18 cellular contexts compared by ENCODE assay signal in genomic region chr3:56759532-56759931, GRCh38. TPM values are rescaled to one million over a fixed set of nuclear protein-coding genes. Genes with fewer than 3 reads are reported as not detected.
DNase-seq lines count a peak whose midpoint lies in the region; ATAC-seq and TF ChIP-seq lines count a peak whose summit lies in the region.
"Had no signal": no experiment of that assay in that cellular context is flagged by ENCODE, and none has a peak within 500 bp of the region (broad histone marks: within the 10 kb centered on the region; RNA-seq: fewer than 3 reads in every experiment).

No MANE protein-coding gene starts in this region.

- peaks cover 91% of the 10 kb centered on the region for H3K36me3 Mint-ChIP-seq in CD4-positive, alpha-beta T cell (ENCODE audit: low read depth)
- H3K36me3 Mint-ChIP-seq in activated naive CD8-positive, alpha-beta T cell treated with anti-CD3 and anti-CD28 coated beads for 36 hours = peaks cover 75% of the 10 kb centered on the region
- H3K36me3 Mint-ChIP-seq in natural killer cell treated with Interleukin-12 subunit alpha and Interleukin-12 subunit beta and Interleukin-15 and Interleukin-18, amount 100 ng/mL, for 72 hours = peaks cover 20% of the 10 kb centered on the region

- no peak for TF ChIP-seq CTCF in CD4-positive, alpha-beta T cell (IDR thresholded peaks at IDR 0.05)
- TF ChIP-seq CTCF in GM12865 (IDR thresholded peaks at IDR 0.05; ENCODE audit: insufficient read depth, low read depth, low read length, missing control alignments) = no peak

- H3K4me1 Mint-ChIP-seq in CD4-positive, alpha-beta T cell (ENCODE audit: low read depth) = peaks cover 81% of the 10 kb centered on the region
- H3K4me1 Mint-ChIP-seq in activated naive CD8-positive, alpha-beta T cell treated with anti-CD3 and anti-CD28 coated beads for 36 hours = peaks cover 88% of the 10 kb centered on the region
- H3K4me1 Mint-ChIP-seq in natural killer cell treated with Interleukin-12 subunit alpha and Interleukin-12 subunit beta and Interleukin-15 and Interleukin-18, amount 100 ng/mL, for 72 hours (ENCODE audit: low read depth in 2 of 2) = peaks cover 78 to 85% of the 10 kb centered on the region in 2 donors
- H3K4me1 Mint-ChIP-seq: GM23338 had no signal

- ATAC-seq in CD4-positive, alpha-beta T cell (ENCODE audit: poor library complexity) = no peak
- peak in 1 of 2 donors; percentile 26 for ATAC-seq in natural killer cell treated with Interleukin-12 subunit alpha and Interleukin-12 subunit beta and Interleukin-15 and Interleukin-18, amount 100 ng/mL, for 72 hours
- ATAC-seq in HG03521 (IDR thresholded peaks at IDR 0.05; ENCODE audit: unreplicated experiment) = no peak
- ATAC-seq: GM23338 had no signal

- H3K9me3 ChIP-seq in CD4-positive, alpha-beta T cell (ENCODE audit: control insufficient read depth, low read length) = no peaks in the 10 kb centered on the region
- H3K9me3 ChIP-seq: BLaER1, SK-N-SH had no signal

- H3K27me3 Mint-ChIP-seq in CD4-positive, alpha-beta T cell = no peaks in the 10 kb centered on the region
- H3K27me3 Mint-ChIP-seq in activated naive CD8-positive, alpha-beta T cell treated with anti-CD3 and anti-CD28 coated beads for 36 hours = no peaks in the 10 kb centered on the region
- no peaks in the 10 kb centered on the region for H3K27me3 Mint-ChIP-seq in natural killer cell treated with Interleukin-12 subunit alpha and Interleukin-12 subunit beta and Interleukin-15 and Interleukin-18, amount 100 ng/mL, for 72 hours

- POLR2A ChIA-PET in CD4-positive, alpha-beta T cell (lab: Charles Lee) = interaction anchor here (0.5 to 2.1 kb wide), 2 partner anchors 23 to 36 kb away, joined by 5 to 8 read pairs; no protein-coding TSS in a partner anchor

- no peaks in the 10 kb centered on the region for H3K9me3 Mint-ChIP-seq in CD4-positive, alpha-beta T cell
- peaks cover 2% of the 10 kb centered on the region for H3K9me3 Mint-ChIP-seq in activated naive CD8-positive, alpha-beta T cell treated with anti-CD3 and anti-CD28 coated beads for 36 hours
- H3K9me3 Mint-ChIP-seq in natural killer cell treated with Interleukin-12 subunit alpha and Interleukin-12 subunit beta and Interleukin-15 and Interleukin-18, amount 100 ng/mL, for 72 hours = no peaks in the 10 kb centered on the region

- no peak for DNase-seq in CD4-positive, alpha-beta T cell
- DNase-seq in GM12865 (ENCODE audit: low read depth) = peak; percentile 25
- DNase-seq in activated naive CD8-positive, alpha-beta T cell treated with anti-CD3 and anti-CD28 coated beads for 36 hours = no peak
- DNase-seq in natural killer cell treated with Interleukin-12 subunit alpha and Interleukin-12 subunit beta and Interleukin-15 and Interleukin-18, amount 100 ng/mL, for 72 hours (ENCODE audit: low spot score) = no peak
- DNase-seq in NCI-H187 treated with DMSO at 0.1 percent for 48 hours (lab: John Stamatoyannopoulos, UW) = no peak
- no peak for DNase-seq in NCI-H2029 treated with DMSO at 0.1 percent for 48 hours (lab: John Stamatoyannopoulos, UW)
- DNase-seq: activated CD4-positive, CD25-positive, alpha-beta regulatory T cell; activated effector memory CD4-positive, alpha-beta T cell treated with Interleukin-2 at 50 U/mL for 16 hours; DMS79 treated with DMSO at 0.1 percent for 48 hours; effector memory CD4-positive, alpha-beta T cell; NCI-H1694 treated with DMSO at 0.1 percent for 48 hours; NCI-H510A treated with DMSO at 0.1 percent for 48 hours; SK-N-SH; stimulated activated CD4-positive, alpha-beta T cell treated with anti-CD3 and anti-CD28 coated beads, Interleukin-4, amount 100 ng/mL, for 4 hours had no signal

- peak overlapping the region; percentile 10 for H3K4me3 Mint-ChIP-seq in CD4-positive, alpha-beta T cell
- H3K4me3 Mint-ChIP-seq in activated naive CD8-positive, alpha-beta T cell treated with anti-CD3 and anti-CD28 coated beads for 36 hours = peak overlapping the region; percentile 65
- H3K4me3 Mint-ChIP-seq in natural killer cell treated with Interleukin-12 subunit alpha and Interleukin-12 subunit beta and Interleukin-15 and Interleukin-18, amount 100 ng/mL, for 72 hours = peak overlapping the region; percentile 80
- H3K4me3 Mint-ChIP-seq: GM23338 had no signal

- H3K4me3 ChIP-seq in GM12865 (ENCODE audit: low read depth, low read length) = no peak overlapping the region
- H3K4me3 ChIP-seq: BLaER1, GM23338, lung had no signal

- CTCF ChIA-PET in CD4-positive, alpha-beta T cell (lab: Charles Lee) = interaction anchor here (1.2 to 2.0 kb wide), 3 partner anchors 10 to 40 kb away, joined by 3 to 6 read pairs (median 4); no protein-coding TSS in a partner anchor

- no peaks in the 10 kb centered on the region for H3K27me3 ChIP-seq in CD4-positive, alpha-beta T cell (ENCODE audit: control insufficient read depth, insufficient read depth, low read length)
- H3K27me3 ChIP-seq: BLaER1 had no signal

- H3K27ac ChIP-seq in CD4-positive, alpha-beta T cell (ENCODE audit: low read depth, low read length) = peak overlapping the region; percentile 10
- H3K27ac ChIP-seq: BLaER1 had no signal

- H3K27ac Mint-ChIP-seq in CD4-positive, alpha-beta T cell = peak overlapping the region; percentile 90
- H3K27ac Mint-ChIP-seq in activated naive CD8-positive, alpha-beta T cell treated with anti-CD3 and anti-CD28 coated beads for 36 hours = peak overlapping the region; percentile 96
- H3K27ac Mint-ChIP-seq in natural killer cell treated with Interleukin-12 subunit alpha and Interleukin-12 subunit beta and Interleukin-15 and Interleukin-18, amount 100 ng/mL, for 72 hours = peak overlapping the region; percentile 69 to 90
- H3K27ac Mint-ChIP-seq: GM23338 had no signal

- intact Hi-C loops in CD4-positive, alpha-beta T cell (cut with DNase I, micrococcal nuclease) = no loop called here

RNA-seq across cellular contexts. Expression of gene ARHGEF3, which starts 42.2 kb away (rescaled TPM):
- 10 to 100 TPM; 46.4 to 46.6 TPM for total RNA-seq in CD4-positive, alpha-beta T cell
- total RNA-seq in activated naive CD8-positive, alpha-beta T cell treated with anti-CD3 and anti-CD28 coated beads for 36 hours = 10 to 100 TPM; 81.2 to 88.2 TPM
- total RNA-seq in natural killer cell treated with Interleukin-12 subunit alpha and Interleukin-12 subunit beta and Interleukin-15 and Interleukin-18, amount 100 ng/mL, for 72 hours = 100 to 1,000 TPM in 1 of 2 donors, 10 to 100 TPM in 1; 42.9 to 102 TPM

Comparison
In these comparisons a context has a peak if more than half of its experiments do, and no peak if none do; other contexts are left out.
1. H3K4me3 Mint-ChIP-seq: peak in every context shown above with its lines; median percentile 80 in natural killer cell treated with Interleukin-12 subunit alpha and Interleukin-12 subunit beta and Interleukin-15 and Interleukin-18, amount 100 ng/mL, for 72 hours; 65 in activated naive CD8-positive, alpha-beta T cell treated with anti-CD3 and anti-CD28 coated beads for 36 hours; 10 in CD4-positive, alpha-beta T cell.